ENCODE assay signal across 1 cellular context in genomic region chr22:49966041-49966715, GRCh38.
A peak's percentile ranks its signal among the peaks of the same experiment; 100 is the strongest.
TF ChIP-seq lines count a peak whose summit lies in the region.

No MANE protein-coding gene starts in this region.

TF ChIP-seq in HepG2, 621 proteins besides CTCF, POLR2A, EP300 and RAD21 (continued from another document and continues in another):
- no peak for TF ChIP-seq HHEX (CRISPR knock-in tag; IDR thresholded peaks at IDR 0.05)
- no peak for TF ChIP-seq TCF12 (IDR thresholded peaks at IDR 0.05)
- no peak for TF ChIP-seq TCF12 (CRISPR knock-in tag; IDR thresholded peaks at IDR 0.05)
- no peak for TF ChIP-seq IRF1 (CRISPR knock-in tag; IDR thresholded peaks at IDR 0.05; ENCODE audit: low read depth)
- TF ChIP-seq ZIK1 (CRISPR knock-in tag; IDR thresholded peaks at IDR 0.05; ENCODE audit: borderline replicate concordance, low read depth) = no peak
- no peak for TF ChIP-seq EHMT2 (IDR thresholded peaks at IDR 0.05; ENCODE audit: borderline replicate concordance, low read depth, low read length)
- TF ChIP-seq SPEN (CRISPR knock-in tag; IDR thresholded peaks at IDR 0.05; ENCODE audit: low read depth) = peak; percentile 46
- TF ChIP-seq ZNF580 (CRISPR knock-in tag; IDR thresholded peaks at IDR 0.05; ENCODE audit: borderline replicate concordance, low read depth) = no peak; the same call in 1 of the 2 replicates
- no peak for TF ChIP-seq DPF2 (CRISPR knock-in tag; IDR thresholded peaks at IDR 0.05; ENCODE audit: borderline replicate concordance, low read depth)
- no peak for TF ChIP-seq LCORL (IDR thresholded peaks at IDR 0.05)
- peak; percentile 8; the same call in 1 of the 2 replicates for TF ChIP-seq LCORL (CRISPR knock-in tag; IDR thresholded peaks at IDR 0.05)
- TF ChIP-seq PAX8 (CRISPR knock-in tag; IDR thresholded peaks at IDR 0.05; ENCODE audit: borderline replicate concordance) = no peak
- TF ChIP-seq RBM22 (optimal IDR thresholded peaks at IDR 0.05; ENCODE audit: low read length) = peak; percentile 56
- no peak for TF ChIP-seq MYNN (CRISPR knock-in tag; IDR thresholded peaks at IDR 0.05; ENCODE audit: low read depth)
- no peak for TF ChIP-seq ZNF576 (CRISPR knock-in tag; IDR thresholded peaks at IDR 0.05)
- no peak for TF ChIP-seq ZNF672 (CRISPR knock-in tag; IDR thresholded peaks at IDR 0.05)
- TF ChIP-seq NFE2 (CRISPR knock-in tag; IDR thresholded peaks at IDR 0.05) = no peak
- 0 out of 2 replicates have a peak, but pooled peaks have one; percentile 25 for TF ChIP-seq ZBTB46 (CRISPR knock-in tag; IDR thresholded peaks at IDR 0.05; ENCODE audit: borderline replicate concordance)
- TF ChIP-seq TMF1 (CRISPR knock-in tag; IDR thresholded peaks at IDR 0.05; ENCODE audit: low read depth) = 0 out of 2 replicates have a peak, but pooled peaks have one; percentile 0
- no peak for TF ChIP-seq HOXD1 (CRISPR knock-in tag; IDR thresholded peaks at IDR 0.05)
- no peak for TF ChIP-seq ZFP82 (CRISPR knock-in tag; IDR thresholded peaks at IDR 0.05; ENCODE audit: borderline replicate concordance)
- peak; percentile 42 for TF ChIP-seq AGO1 (IDR thresholded peaks at IDR 0.05; ENCODE audit: low read depth, low read length, poor library complexity, severe bottlenecking)
- TF ChIP-seq ZNF430 (CRISPR knock-in tag; IDR thresholded peaks at IDR 0.05) = 0 out of 2 replicates have a peak, but pooled peaks have one; percentile 18
- no peak for TF ChIP-seq ZNF503 (CRISPR knock-in tag; IDR thresholded peaks at IDR 0.05)
- TF ChIP-seq ZC3H4 (CRISPR knock-in tag; IDR thresholded peaks at IDR 0.05; ENCODE audit: borderline replicate concordance) = 0 out of 2 replicates have a peak, but pooled peaks have one; percentile 28
- TF ChIP-seq ETV5 (CRISPR knock-in tag; IDR thresholded peaks at IDR 0.05; ENCODE audit: borderline replicate concordance) = no peak
- TF ChIP-seq HNF1A (IDR thresholded peaks at IDR 0.05; ENCODE audit: low read depth) = no peak
- 0 out of 2 replicates have a peak, but pooled peaks have one; percentile 0 for TF ChIP-seq HNF1A (CRISPR knock-in tag; IDR thresholded peaks at IDR 0.05; ENCODE audit: borderline replicate concordance)
- no peak for TF ChIP-seq ZNF781 (CRISPR knock-in tag; IDR thresholded peaks at IDR 0.05; ENCODE audit: borderline replicate concordance, not compliant biosample characterization)
- TF ChIP-seq TFE3 (CRISPR knock-in tag; IDR thresholded peaks at IDR 0.05) = no peak
- no peak for TF ChIP-seq ZNF773 (CRISPR knock-in tag; IDR thresholded peaks at IDR 0.05; ENCODE audit: borderline replicate concordance)
- peak; percentile 4; the same call in 1 of the 2 replicates for TF ChIP-seq SOX5 (CRISPR knock-in tag; IDR thresholded peaks at IDR 0.05; ENCODE audit: borderline replicate concordance)
- no peak for TF ChIP-seq NFATC3 (CRISPR knock-in tag; IDR thresholded peaks at IDR 0.05)
- TF ChIP-seq FOXJ3 (CRISPR knock-in tag; IDR thresholded peaks at IDR 0.05; ENCODE audit: borderline replicate concordance) = no peak
- no peak for TF ChIP-seq HDAC6 (IDR thresholded peaks at IDR 0.05; ENCODE audit: low read depth, low read length)
- peak; percentile 28; the same call in 1 of the 2 replicates for TF ChIP-seq KDM2A (CRISPR knock-in tag; IDR thresholded peaks at IDR 0.05; ENCODE audit: borderline replicate concordance, low read depth)
- no peak for TF ChIP-seq LRRFIP1 (CRISPR knock-in tag; conservative IDR thresholded peaks at IDR 0.05)
- no peak for TF ChIP-seq CREBL2 (CRISPR knock-in tag; IDR thresholded peaks at IDR 0.05; ENCODE audit: borderline replicate concordance)
- TF ChIP-seq TRIM24 (CRISPR knock-in tag; IDR thresholded peaks at IDR 0.05) = peak; percentile 34; the same call in 1 of the 2 replicates
- TF ChIP-seq ZNF879 (CRISPR knock-in tag; IDR thresholded peaks at IDR 0.05) = no peak
- TF ChIP-seq PRDM4 (CRISPR knock-in tag; IDR thresholded peaks at IDR 0.05; ENCODE audit: borderline replicate concordance) = no peak
- TF ChIP-seq SATB2 (CRISPR knock-in tag; IDR thresholded peaks at IDR 0.05) = no peak
- no peak for TF ChIP-seq ZNF44 (CRISPR knock-in tag; IDR thresholded peaks at IDR 0.05)
- no peak for TF ChIP-seq U2AF1 (optimal IDR thresholded peaks at IDR 0.05; ENCODE audit: low read depth, low read length)
- no peak for TF ChIP-seq ZNF501 (CRISPR knock-in tag; IDR thresholded peaks at IDR 0.05)
- TF ChIP-seq NFRKB (IDR thresholded peaks at IDR 0.05) = no peak
- no peak for TF ChIP-seq ZNF136 (CRISPR knock-in tag; IDR thresholded peaks at IDR 0.05; ENCODE audit: low read depth)
- TF ChIP-seq ZNF619 (CRISPR knock-in tag; IDR thresholded peaks at IDR 0.05) = no peak
- no peak for TF ChIP-seq MAFG (CRISPR knock-in tag; IDR thresholded peaks at IDR 0.05)
- no peak for TF ChIP-seq YEATS4 (CRISPR knock-in tag; IDR thresholded peaks at IDR 0.05; ENCODE audit: borderline replicate concordance)
- TF ChIP-seq RXRA (CRISPR knock-in tag; IDR thresholded peaks at IDR 0.05) = peak; percentile 43
- TF ChIP-seq ATF4 (CRISPR knock-in tag; IDR thresholded peaks at IDR 0.05) = no peak
